Comparison of ENCODE assay signal across 28 cellular contexts in genomic region chr3:72627276-72627675, GRCh38.
A peak's percentile ranks its signal among the peaks of the same experiment; 100 is the strongest.
DNase-seq lines count a peak whose midpoint lies in the region; ATAC-seq, FAIRE-seq and TF ChIP-seq lines count a peak whose summit lies in the region.
"Had no signal": no experiment of that assay in that cellular context is flagged by ENCODE, and none has a peak within 500 bp of the region (broad histone marks: within the 10 kb centered on the region; RNA-seq: fewer than 3 reads in every experiment).

No MANE protein-coding gene starts in this region.

- TF ChIP-seq CTCF in Loucy (conservative IDR thresholded peaks at IDR 0.05; ENCODE audit: low read length) (no peak), GM12878 (IDR thresholded peaks at IDR 0.05 in 2 of 3, conservative IDR thresholded peaks at IDR 0.05 in 1 of 3; ENCODE audit: control insufficient read depth in 2 of 3, extremely low read depth in 1 of 3, insufficient read depth in 1 of 3, low read depth in 3 of 3, low read length in 3 of 3) (no peak)

- peaks cover 42 to 64% of the 10 kb centered on the region in 2 donors for H3K4me1 Mint-ChIP-seq in stimulated activated naive B cell treated with anti-CD40 and anti-IgM and Interleukin-4, amounts not matched to agents 10 μg/mL and 1 μg/mL and 100 μg/mL, for 72 hours
- peaks cover 7 to 15% (median 11%) of the 10 kb centered on the region in 4 donors for H3K4me1 Mint-ChIP-seq in CD4-positive, alpha-beta memory T cell

- TF ChIP-seq EP300 in GM12878 (IDR thresholded peaks at IDR 0.05; ENCODE audit: borderline replicate concordance in 1 of 2, control insufficient read depth in 1 of 2, low read depth in 2 of 2, low read length in 2 of 2): no peak

- H3K36me3 ChIP-seq in Loucy (ENCODE audit: insufficient read depth, low read length): no peaks in the 10 kb centered on the region
- no peaks in the 10 kb centered on the region for H3K36me3 ChIP-seq in GM12878 (ENCODE audit: control insufficient read depth in 2 of 2, insufficient read depth in 2 of 2, low read length in 1 of 2)
- no peaks in the 10 kb centered on the region for H3K36me3 ChIP-seq in CD4-positive, alpha-beta memory T cell (ENCODE audit: insufficient read depth, low read length)
- H3K36me3 ChIP-seq: gastroesophageal sphincter, right lobe of liver, vagina had no signal

- SMC1A ChIA-PET in GM12878 (lab: Charles Lee; ENCODE audit: uncharacterized antibody, unreplicated experiment): interaction anchor here (1.2 kb wide), 1 partner anchor 19 kb away, joined by 3 read pairs; no protein-coding TSS in a partner anchor

- H2AFZ ChIP-seq in Loucy (ENCODE audit: low read length): peak overlapping the region; percentile 37; the same call in 1 of the 2 replicates
- no peak overlapping the region for H2AFZ ChIP-seq in GM12878 (ENCODE audit: control insufficient read depth, low read depth, low read length)
- H2AFZ ChIP-seq: hepatocyte had no signal

- 33% methylated on average over 4 of the region's 4 CpGs for WGBS in GM12878 (ENCODE audit: insufficient coverage, insufficient replicate concordance, low lambda C conversion rate, missing lambda C conversion rate)

- peak overlapping the region; percentile 31 for H3K9ac ChIP-seq in Loucy (ENCODE audit: low read depth, low read length, poor library complexity, severe bottlenecking)
- H3K9ac ChIP-seq in GM12878 (ENCODE audit: control insufficient read depth, insufficient read depth, low read length): no peak overlapping the region

- peak overlapping the region in 1 of 2 donors; percentile 9 for H3K4me3 Mint-ChIP-seq in stimulated activated naive B cell treated with anti-CD40 and anti-IgM and Interleukin-4, amounts not matched to agents 10 μg/mL and 1 μg/mL and 100 μg/mL, for 72 hours
- no peak overlapping the region for H3K4me3 Mint-ChIP-seq in CD4-positive, alpha-beta memory T cell
- H3K4me3 Mint-ChIP-seq: CD4-positive, alpha-beta T cell; central memory CD8-positive, alpha-beta T cell had no signal

- no peak overlapping the region for H3K27ac Mint-ChIP-seq in stimulated activated naive B cell treated with anti-CD40 and anti-IgM and Interleukin-4, amounts not matched to agents 10 μg/mL and 1 μg/mL and 100 μg/mL, for 72 hours
- peak overlapping the region in 3 of 7 donors; percentile 45 to 57 (median 47) for H3K27ac Mint-ChIP-seq in CD4-positive, alpha-beta memory T cell
- H3K27ac Mint-ChIP-seq: CD4-positive, alpha-beta T cell had no signal

- peaks cover 2 to 3% of the 10 kb centered on the region in 2 donors for H3K9me3 Mint-ChIP-seq in stimulated activated naive B cell treated with anti-CD40 and anti-IgM and Interleukin-4, amounts not matched to agents 10 μg/mL and 1 μg/mL and 100 μg/mL, for 72 hours
- H3K9me3 Mint-ChIP-seq in CD4-positive, alpha-beta memory T cell: peaks cover 0 to 4% (median under 1%) of the 10 kb centered on the region in 8 donors
- H3K9me3 Mint-ChIP-seq: CD4-positive, alpha-beta T cell; central memory CD8-positive, alpha-beta T cell had no signal

- BruUV-seq in GM12878 (replicated peaks; lab: Mats Ljungman, UMichigan): no TSS peak

- peak overlapping the region; percentile 60 for H3K4me2 ChIP-seq in Loucy (ENCODE audit: low read depth, low read length, poor library complexity, severe bottlenecking)
- H3K4me2 ChIP-seq in GM12878 (ENCODE audit: control insufficient read depth, insufficient read depth): no peak overlapping the region
- H3K4me2 ChIP-seq: hepatocyte had no signal

- H3K79me2 ChIP-seq in Loucy (ENCODE audit: insufficient read depth, low read length): no peaks in the 10 kb centered on the region
- no peaks in the 10 kb centered on the region for H3K79me2 ChIP-seq in GM12878 (ENCODE audit: control insufficient read depth, insufficient read depth, low read length)
- H3K79me2 ChIP-seq: hepatocyte had no signal

- peaks cover 38% of the 10 kb centered on the region for H3K4me1 ChIP-seq in Loucy (ENCODE audit: insufficient read depth, low read length, poor library complexity, severe bottlenecking)
- H3K4me1 ChIP-seq in GM12878 (ENCODE audit: control insufficient read depth, insufficient read depth, low read length): peaks cover 25% of the 10 kb centered on the region
- peaks cover 14% of the 10 kb centered on the region for H3K4me1 ChIP-seq in CD4-positive, alpha-beta memory T cell (ENCODE audit: insufficient read depth, low read length)
- H3K4me1 ChIP-seq: gastroesophageal sphincter, right lobe of liver, testis, vagina had no signal

- in situ Hi-C loops in GM12878 (cut with MboI): no loop called here

- no peak for TF ChIP-seq POLR2A in GM12878 (IDR thresholded peaks at IDR 0.05; ENCODE audit: low read depth, low read length)

- POLR2A ChIA-PET in GM12878 (lab: Charles Lee): no interaction called here
- POLR2A ChIA-PET in CD4-positive, alpha-beta memory T cell (lab: Charles Lee; ENCODE audit: partially characterized antibody): no interaction called here

- TF ChIP-seq RAD21 in GM12878 (IDR thresholded peaks at IDR 0.05; ENCODE audit: insufficient read depth, low read depth, low read length): no peak

- no peak for ATAC-seq in GM12878
- peak; percentile 19 to 26 for ATAC-seq in stimulated activated naive B cell treated with anti-CD40 and anti-IgM and Interleukin-4, amounts not matched to agents 10 μg/mL and 1 μg/mL and 100 μg/mL, for 72 hours (replicated peaks)
- ATAC-seq: gastroesophageal sphincter, left cardiac atrium, Panc1, right lobe of liver had no signal

- CTCF ChIA-PET in GM12878 (lab: Yijun Ruan, JAX): no interaction called here
- CTCF ChIA-PET in CD4-positive, alpha-beta memory T cell (lab: Charles Lee; ENCODE audit: partially characterized antibody): no interaction called here

- peaks cover 2 to 3% of the 10 kb centered on the region in 2 donors for H3K36me3 Mint-ChIP-seq in stimulated activated naive B cell treated with anti-CD40 and anti-IgM and Interleukin-4, amounts not matched to agents 10 μg/mL and 1 μg/mL and 100 μg/mL, for 72 hours
- H3K36me3 Mint-ChIP-seq in CD4-positive, alpha-beta memory T cell: no peaks in the 10 kb centered on the region

- H3K27me3 Mint-ChIP-seq in stimulated activated naive B cell treated with anti-CD40 and anti-IgM and Interleukin-4, amounts not matched to agents 10 μg/mL and 1 μg/mL and 100 μg/mL, for 72 hours: peaks cover 10 to 11% of the 10 kb centered on the region in 2 donors
- peaks cover 0 to 3% of the 10 kb centered on the region in 2 donors for H3K27me3 Mint-ChIP-seq in CD4-positive, alpha-beta memory T cell
- H3K27me3 Mint-ChIP-seq: CD4-positive, alpha-beta T cell; central memory CD8-positive, alpha-beta T cell had no signal

- intact Hi-C loops in GM12878 (cut with micrococcal nuclease; ENCODE audit: unreplicated experiment): no loop called here
- intact Hi-C loops in CD4-positive, alpha-beta memory T cell (cut with micrococcal nuclease): no loop called here

- H3K27me3 ChIP-seq in Loucy (ENCODE audit: insufficient read depth, low read length, poor library complexity, severe bottlenecking) (no peaks in the 10 kb centered on the region), GM12878 (replicated peaks in 1 of 2; ENCODE audit: control insufficient read depth in 2 of 2, insufficient read depth in 2 of 2, low read length in 1 of 2) (no peaks in the 10 kb centered on the region)
- no peaks in the 10 kb centered on the region for H3K27me3 ChIP-seq in CD4-positive, alpha-beta memory T cell (ENCODE audit: insufficient read depth, low read length)
- H3K27me3 ChIP-seq: gastroesophageal sphincter, hepatocyte, right lobe of liver, testis, vagina had no signal

- RAD21 ChIA-PET in GM12878 (lab: Charles Lee; ENCODE audit: unreplicated experiment): interaction anchor here (0.9 kb wide), 1 partner anchor 459 kb away, joined by 3 read pairs; no protein-coding TSS in a partner anchor

- DNase-seq in stimulated activated CD4-positive, alpha-beta T cell treated with anti-CD3 and anti-CD28 coated beads, Interleukin-15, amount 100 ng/mL, for 24 hours: peak; percentile 15
- no peak for DNase-seq in stimulated activated CD4-positive, alpha-beta T cell treated with anti-CD3 and anti-CD28 coated beads, Interleukin-4, amount 100 ng/mL, for 1 hour
- no peak for DNase-seq in GM12878 (ENCODE audit: low read depth, low spot score)
- no peak for DNase-seq in stimulated activated naive B cell treated with anti-CD40 and anti-IgM and Interleukin-4, amounts not matched to agents 10 μg/mL and 1 μg/mL and 100 μg/mL, for 72 hours
- DNase-seq in COR-L47 (lab: John Stamatoyannopoulos, UW): no peak
- no peak for DNase-seq in dedifferentiated amniotic fluid mesenchymal stem cell (ENCODE audit: extremely low spot score)
- DNase-seq in CD4-positive, alpha-beta memory T cell: no peak
- DNase-seq: activated CD4-positive, CD25-positive, alpha-beta regulatory T cell; activated CD8-positive, alpha-beta memory T cell treated with anti-CD3 and anti-CD28 coated beads for 24 hours; CD4-positive, alpha-beta T cell; dermis blood vessel endothelial cell; DMS 273 treated with DMSO at 0.1 percent for 48 hours; left cardiac atrium; mesenchymal stem cell; NCI-H2171; right lobe of liver; SHP77 treated with DMSO at 0.1 percent for 48 hours; stimulated activated CD4-positive, alpha-beta T cell treated with anti-CD3 and anti-CD28 coated beads, Interleukin-4, amount 100 ng/mL, for 24 hours; stimulated activated naive CD4-positive, alpha-beta T cell; T1000; testis had no signal

- H3F3A ChIP-seq in Loucy (ENCODE audit: low read depth): no peaks in the 10 kb centered on the region

- H3K4me3 ChIP-seq in Loucy (ENCODE audit: low read length, poor library complexity, severe bottlenecking): no peak overlapping the region
- H3K4me3 ChIP-seq in GM12878: no peak overlapping the region
- no peak overlapping the region for H3K4me3 ChIP-seq in CD4-positive, alpha-beta memory T cell (ENCODE audit: low read length in 2 of 2)
- H3K4me3 ChIP-seq: gastroesophageal sphincter, hepatocyte, right lobe of liver, testis, vagina had no signal

- H3K27ac ChIP-seq in GM12878 (ENCODE audit: control insufficient read depth, insufficient read depth): no peak overlapping the region
- H3K27ac ChIP-seq in CD4-positive, alpha-beta memory T cell (ENCODE audit: low read depth, low read length): no peak overlapping the region
- H3K27ac ChIP-seq: gastroesophageal sphincter, hepatocyte, right lobe of liver, testis, vagina had no signal

- H4K20me1 ChIP-seq in Loucy (ENCODE audit: insufficient read depth, low read length, poor library complexity, severe bottlenecking) (no peaks in the 10 kb centered on the region), GM12878 (ENCODE audit: control insufficient read depth, insufficient read depth) (no peaks in the 10 kb centered on the region)

- H3K9me3 ChIP-seq in Loucy (ENCODE audit: insufficient read depth, low read depth, low read length): no peaks in the 10 kb centered on the region
- H3K9me3 ChIP-seq in GM12878 (replicated peaks; ENCODE audit: control insufficient read depth, insufficient read depth, low read length): peaks cover 3% of the 10 kb centered on the region; the same call in 1 of the 3 replicates
- H3K9me3 ChIP-seq in CD4-positive, alpha-beta memory T cell (ENCODE audit: control insufficient read depth in 1 of 2, low read length in 2 of 2): no peaks in the 10 kb centered on the region
- H3K9me3 ChIP-seq: gastroesophageal sphincter, right lobe of liver, testis, vagina had no signal

- FAIRE-seq in GM12878 (lab: Jason Lieb, UNC): no peak
- FAIRE-seq: H1 had no signal

- no peaks in the 10 kb centered on the region for H3K9me2 ChIP-seq in Loucy (replicated peaks; ENCODE audit: low read depth, low read length)
